11 cellular contexts compared by ENCODE assay signal in the genomic region with DNA sequence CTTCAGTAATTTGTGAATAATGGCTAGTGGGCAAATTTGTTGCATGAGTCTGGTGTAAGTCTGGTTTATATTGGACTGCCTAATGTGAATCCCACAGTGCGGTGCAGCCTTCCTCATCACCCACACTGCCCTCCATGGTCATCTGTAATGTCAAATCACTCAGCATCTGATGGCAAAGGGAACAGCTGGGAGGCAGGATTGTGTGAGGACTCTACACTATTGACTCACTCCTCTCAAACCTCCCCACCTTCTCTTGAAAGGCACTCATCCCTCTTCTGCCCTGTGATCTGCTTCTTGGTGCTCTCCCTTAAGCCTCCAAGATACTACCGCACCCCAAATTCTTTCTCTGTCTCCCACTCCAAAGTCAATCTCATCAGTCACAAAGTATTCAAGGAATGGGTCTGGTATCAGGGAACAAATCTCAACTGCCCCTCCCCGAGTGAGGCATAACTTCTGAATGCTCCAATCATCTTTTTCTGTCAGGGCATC.
DNase-seq lines count a peak whose midpoint lies in the region; FAIRE-seq and TF ChIP-seq lines count a peak whose summit lies in the region.
"Had no signal": no experiment of that assay in that cellular context is flagged by ENCODE, and none has a peak within 500 bp of the region (broad histone marks: within the 10 kb centered on the region; RNA-seq: fewer than 3 reads in every experiment).

No MANE protein-coding gene starts in this region.

- H3K18ac ChIP-seq in mesendoderm (ENCODE audit: low read length) = no peak overlapping the region

- no CpG with 5 or more reads among the region's 3 CpGs for WGBS in mesendoderm (ENCODE audit: extremely low coverage, insufficient coverage, low lambda C conversion rate)
- 75 to 84% methylated on average over 3 of the region's 3 CpGs for WGBS in testis, 2 donors

- peak; percentile 43 for DNase-seq in Daoy (ENCODE audit: low read depth)
- peak; percentile 59 for DNase-seq in HTR-8/SVneo (ENCODE audit: insufficient read length, low spot score)
- DNase-seq in adipocyte (ENCODE audit: low read depth) = peak; percentile 60
- DNase-seq in mesendoderm = peak; percentile 95
- no peak for DNase-seq in amniotic stem cell (lab: John Stamatoyannopoulos, UW)
- DNase-seq in activated T-cell treated with anti-CD3 and anti-CD28 coated beads, Interleukin-2, amount 50 U/mL, for 1 hour = no peak
- DNase-seq in NCI-H2107 (lab: John Stamatoyannopoulos, UW) = no peak
- no peak for DNase-seq in testis
- DNase-seq: activated naive CD8-positive, alpha-beta T cell treated with anti-CD3 and anti-CD28 coated beads, Interleukin-2, amount 50 U/mL, for 24 hours; hypothalamus had no signal

- no peaks in the 10 kb centered on the region for H3K27me3 ChIP-seq in adipocyte (replicated peaks; ENCODE audit: control insufficient read depth, insufficient read depth, low read length)
- H3K27me3 ChIP-seq in mesendoderm (ENCODE audit: insufficient read depth, low read length, poor library complexity) = no peaks in the 10 kb centered on the region
- H3K27me3 ChIP-seq in testis = no peaks in the 10 kb centered on the region

- no peak overlapping the region for H3K9ac ChIP-seq in adipocyte (ENCODE audit: low read length)
- H3K9ac ChIP-seq in mesendoderm (ENCODE audit: low read length) = no peak overlapping the region

- H3K79me2 ChIP-seq in mesendoderm (ENCODE audit: control insufficient read depth, insufficient read depth, low read length) = peaks cover 21% of the 10 kb centered on the region

- H3K4me2 ChIP-seq in mesendoderm (ENCODE audit: low read length) = no peak overlapping the region

- no peak overlapping the region for H2AK5ac ChIP-seq in mesendoderm (ENCODE audit: low read length)

- H3K9me3 ChIP-seq in adipocyte (ENCODE audit: control insufficient read depth, low read length) = no peaks in the 10 kb centered on the region
- no peaks in the 10 kb centered on the region for H3K9me3 ChIP-seq in testis

- H3K27ac ChIP-seq in mesendoderm (ENCODE audit: low read depth, low read length) (no peak overlapping the region), testis (no peak overlapping the region)

- H3K56ac ChIP-seq in mesendoderm (ENCODE audit: low read length) = no peak overlapping the region

- no peak overlapping the region for H2BK120ac ChIP-seq in mesendoderm (ENCODE audit: low read depth, low read length)

- no peak overlapping the region for H4K8ac ChIP-seq in mesendoderm (ENCODE audit: low read depth, low read length)

- no peak for TF ChIP-seq CTCF in testis (IDR thresholded peaks at IDR 0.05)

- H3K4me3 ChIP-seq in adipocyte (ENCODE audit: low read length) = no peak overlapping the region
- no peak overlapping the region for H3K4me3 ChIP-seq in mesendoderm (ENCODE audit: low read length)
- H3K4me3 ChIP-seq in testis = no peak overlapping the region

- H3K36me3 ChIP-seq in adipocyte (ENCODE audit: control insufficient read depth, insufficient read depth, low read length, severe bottlenecking) (no peaks in the 10 kb centered on the region), mesendoderm (ENCODE audit: control insufficient read depth, insufficient read depth, low read length) (no peaks in the 10 kb centered on the region), testis (ENCODE audit: low read depth, missing control alignments) (no peaks in the 10 kb centered on the region)

- intact Hi-C loops in testis (cut with DNase I; ENCODE audit: low total_unique reads) = no loop called here

- no peaks in the 10 kb centered on the region for H3K79me1 ChIP-seq in mesendoderm (ENCODE audit: low read length)

- H4K5ac ChIP-seq in mesendoderm (ENCODE audit: low read length) = no peak overlapping the region

- TF ChIP-seq POLR2A in testis (IDR thresholded peaks at IDR 0.05) = no peak

- no peak overlapping the region for H2BK5ac ChIP-seq in mesendoderm (ENCODE audit: low read length)

- H3K4ac ChIP-seq in mesendoderm (ENCODE audit: low read depth, low read length) = no peak overlapping the region

- no peak overlapping the region for H2BK15ac ChIP-seq in mesendoderm (replicated peaks; ENCODE audit: low read depth)

- peak; percentile 95 for FAIRE-seq in HTR-8/SVneo (lab: Jason Lieb, UNC)
- FAIRE-seq: H1 had no signal

- H3K4me1 ChIP-seq in adipocyte (ENCODE audit: control insufficient read depth, insufficient read depth, low read length) = peaks cover 56% of the 10 kb centered on the region
- no peaks in the 10 kb centered on the region for H3K4me1 ChIP-seq in mesendoderm (ENCODE audit: control insufficient read depth, low read depth, low read length)
- no peaks in the 10 kb centered on the region for H3K4me1 ChIP-seq in testis

- H3K23ac ChIP-seq in mesendoderm (ENCODE audit: low read length) = no peak overlapping the region

Comparison
In these comparisons a context has a peak if more than half of its experiments do, and no peak if none do; other contexts are left out.
1. DNase-seq: peak in Daoy (single experiment), HTR-8/SVneo (single experiment), adipocyte (single experiment) and mesendoderm (single experiment); none in amniotic stem cell (single experiment), activated T-cell treated with anti-CD3 and anti-CD28 coated beads, Interleukin-2, amount 50 U/mL, for 1 hour (single experiment), NCI-H2107 (single experiment) and testis (single experiment).